Comparison of ENCODE assay signal across 19 cellular contexts in the genomic region with DNA sequence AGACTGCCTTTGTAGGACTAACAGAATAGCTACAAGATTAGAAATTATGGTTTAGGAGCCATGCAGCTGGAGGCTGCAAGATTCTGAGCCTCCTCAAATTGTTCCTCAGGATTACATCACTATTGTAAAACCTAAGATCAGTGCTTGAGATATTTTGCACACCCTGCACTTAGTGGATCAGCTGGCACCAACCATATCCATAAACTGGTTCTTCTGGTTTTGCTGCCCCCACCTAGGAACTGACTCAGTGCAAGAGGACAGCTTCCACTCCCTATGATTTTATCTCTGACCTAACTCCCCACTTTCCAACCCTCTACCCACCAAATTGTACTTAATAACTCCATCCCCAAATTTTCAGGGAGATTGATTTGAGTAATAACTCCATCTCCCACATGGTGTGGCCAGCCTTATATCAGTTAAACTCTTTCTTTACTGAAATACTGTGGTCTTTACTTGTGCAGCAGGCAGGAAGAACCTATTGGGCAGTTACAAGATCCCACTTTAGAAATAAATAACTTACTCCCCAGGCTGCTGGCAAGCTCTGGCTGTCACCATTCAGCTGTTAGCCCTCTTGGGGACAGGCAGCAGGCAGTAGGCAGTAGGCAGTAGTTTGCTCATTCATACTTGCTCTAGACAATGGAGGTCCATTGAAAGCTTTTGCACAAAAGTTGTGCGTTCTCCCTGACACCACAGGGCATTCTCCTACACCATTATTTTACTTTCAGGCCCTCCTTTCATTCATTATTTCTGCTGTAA.
DNase-seq lines count a peak whose midpoint lies in the region; ATAC-seq and TF ChIP-seq lines count a peak whose summit lies in the region.
"Had no signal": no experiment of that assay in that cellular context is flagged by ENCODE, and none has a peak within 500 bp of the region (broad histone marks: within the 10 kb centered on the region; RNA-seq: fewer than 3 reads in every experiment).

No MANE protein-coding gene starts in this region.

- BruUV-seq in HCT116 (replicated peaks; lab: Mats Ljungman, UMichigan), result no TSS peak

- H3K27me3 ChIP-seq in HCT116 (ENCODE audit: insufficient read depth, low read length) (no peaks in the 10 kb centered on the region), smooth muscle cell (ENCODE audit: low read depth) (no peaks in the 10 kb centered on the region)
- H3K27me3 ChIP-seq: BE2C had no signal

- CTCF ChIA-PET in HCT116 (lab: Charles Lee), result no interaction called here

- RAD21 ChIA-PET in HCT116 (lab: Charles Lee; ENCODE audit: low non-redundant PET in 1 of 2, low total read pairs in 2 of 2, uncharacterized antibody in 2 of 2, unreplicated experiment in 2 of 2), result no interaction called here

- WGBS in smooth muscle cell (ENCODE audit: low lambda C conversion rate), result 78% methylated on average over 1 of the region's 1 CpG
- WGBS in lower leg skin, 2 donors, result 81% methylated on average over 1 of the region's 1 CpG

- H3K4me2 ChIP-seq in HCT116 (ENCODE audit: low read length), result no peak overlapping the region
- no peak overlapping the region for H3K4me2 ChIP-seq in smooth muscle cell
- H3K4me2 ChIP-seq: KMS-11 had no signal

- POLR2A ChIA-PET in HCT116 (lab: Charles Lee), result no interaction called here

- H3K9me3 ChIP-seq in HCT116 (ENCODE audit: control insufficient read depth in 1 of 2, insufficient read depth in 1 of 2, low read depth in 1 of 2, low read length in 2 of 2), result no peaks in the 10 kb centered on the region
- no peaks in the 10 kb centered on the region for H3K9me3 ChIP-seq in smooth muscle cell (replicated peaks; ENCODE audit: low read depth)
- H3K9me3 ChIP-seq: BE2C, left ventricle myocardium inferior had no signal

- H3K27ac ChIP-seq in HCT116 (ENCODE audit: low read depth, low read length) (no peak overlapping the region), smooth muscle cell (ENCODE audit: low read depth) (peak overlapping the region; percentile 85)
- H3K27ac ChIP-seq: KMS-11, left ventricle myocardium inferior had no signal

- H3K4me3 ChIP-seq in HCT116 (replicated peaks in 1 of 2; ENCODE audit: low read depth in 1 of 2, low read length in 2 of 2) (no peak overlapping the region), smooth muscle cell (no peak overlapping the region), lower leg skin (ENCODE audit: low read depth, poor library complexity, severe bottlenecking) (no peak overlapping the region)
- H3K4me3 ChIP-seq: left ventricle myocardium inferior had no signal

- H4K20me1 ChIP-seq in HCT116 (ENCODE audit: insufficient read depth), result no peaks in the 10 kb centered on the region
- no peaks in the 10 kb centered on the region for H4K20me1 ChIP-seq in smooth muscle cell (ENCODE audit: low read depth)

- H3K4me1 ChIP-seq in HCT116 (ENCODE audit: control insufficient read depth in 1 of 2, insufficient read depth in 2 of 2, low read length in 2 of 2) (no peaks in the 10 kb centered on the region), smooth muscle cell (ENCODE audit: low read depth) (peaks cover 7% of the 10 kb centered on the region)
- H3K4me1 ChIP-seq: BE2C, left ventricle myocardium inferior had no signal

- H3K36me3 ChIP-seq in HCT116 (ENCODE audit: control insufficient read depth in 1 of 2, insufficient read depth in 2 of 2, low read length in 2 of 2), result no peaks in the 10 kb centered on the region
- H3K36me3 ChIP-seq in smooth muscle cell (ENCODE audit: low read depth), result no peaks in the 10 kb centered on the region
- H3K36me3 ChIP-seq: BE2C, left ventricle myocardium inferior had no signal

- ATAC-seq in HCT116, result no peak
- no peak for ATAC-seq in HG02610 (IDR thresholded peaks at IDR 0.05; ENCODE audit: unreplicated experiment)
- ATAC-seq: activated T-cell treated with anti-CD3 and anti-CD28 coated beads, Interleukin-2, amount 50 U/mL, for 4 hours; T-helper 17 cell had no signal

- no peak for DNase-seq in HCT116 (ENCODE audit: low read depth, low spot score)
- peak; percentile 30 for DNase-seq in NCI-H69 (lab: John Stamatoyannopoulos, UW)
- DNase-seq in kidney tubule cell (ENCODE audit: low spot score), result peak; percentile 49
- no peak for DNase-seq in smooth muscle cell (lab: John Stamatoyannopoulos, UW; ENCODE audit: unreplicated experiment)
- no peak for DNase-seq in lower leg skin (ENCODE audit: low spot score in 2 of 2)
- no peak for DNase-seq in NCI-H1436 (lab: John Stamatoyannopoulos, UW)
- DNase-seq: activated CD4-positive, alpha-beta memory T cell treated with anti-CD3 and anti-CD28 coated beads, Interleukin-2, amount 10 ng/mL, durations not matched to agents 7 days and 5 days; activated T-cell treated with anti-CD3 and anti-CD28 coated beads, Interleukin-2, amount 50 U/mL, for 4 hours; BE2C; foreskin fibroblast; HFFc6; left ventricle myocardium inferior; NCI-H1105 treated with DMSO at 0.1 percent for 48 hours; NCI-H226; SHP77 treated with DMSO at 0.1 percent for 48 hours; stimulated activated CD4-positive, alpha-beta T cell treated with anti-CD3 and anti-CD28 coated beads, Interleukin-4, amount 100 ng/mL, for 1 hour; T-helper 17 cell had no signal

- no peak for TF ChIP-seq RAD21 in HCT116 (IDR thresholded peaks at IDR 0.05; ENCODE audit: low read depth)

- no peak overlapping the region for H3K9ac ChIP-seq in HCT116 (ENCODE audit: low read length)
- no peak overlapping the region for H3K9ac ChIP-seq in smooth muscle cell (ENCODE audit: low read depth)
- H3K9ac ChIP-seq: KMS-11 had no signal

- H2AFZ ChIP-seq in HCT116 (ENCODE audit: low read depth, low read length, poor library complexity, severe bottlenecking) (no peak overlapping the region), smooth muscle cell (ENCODE audit: low read depth) (no peak overlapping the region)

- H3K79me2 ChIP-seq in HCT116 (ENCODE audit: insufficient read depth, low read length) (no peaks in the 10 kb centered on the region), smooth muscle cell (ENCODE audit: low read depth) (no peaks in the 10 kb centered on the region)

- H3K9me2 ChIP-seq in HCT116 (ENCODE audit: insufficient read depth), result no peaks in the 10 kb centered on the region

- TF ChIP-seq POLR2A in HCT116 (IDR thresholded peaks at IDR 0.05; ENCODE audit: borderline replicate concordance, extremely low read depth, insufficient read depth, insufficient read length) (no peak), lower leg skin (IDR thresholded peaks at IDR 0.05) (no peak)

- TF ChIP-seq CTCF in HCT116 (IDR thresholded peaks at IDR 0.05 in 2 of 3, conservative IDR thresholded peaks at IDR 0.05 in 1 of 3; ENCODE audit: borderline replicate concordance in 1 of 3, insufficient read depth in 1 of 3, low read depth in 2 of 3, low read length in 2 of 3) (no peak), smooth muscle cell (IDR thresholded peaks at IDR 0.05; ENCODE audit: borderline replicate concordance, insufficient read depth, poor library complexity, severe bottlenecking) (no peak), lower leg skin (IDR thresholded peaks at IDR 0.05) (no peak)

- H3F3A ChIP-seq in smooth muscle cell (ENCODE audit: low read depth), result no peaks in the 10 kb centered on the region

- intact Hi-C loops in HCT116 (cut with micrococcal nuclease) (no loop called here), lower leg skin (cut with DNase I; ENCODE audit: low total_unique reads) (no loop called here)

TF ChIP-seq in HCT116, 20 proteins besides CTCF, POLR2A, EP300 and RAD21:
- TF ChIP-seq, protein P1, sequence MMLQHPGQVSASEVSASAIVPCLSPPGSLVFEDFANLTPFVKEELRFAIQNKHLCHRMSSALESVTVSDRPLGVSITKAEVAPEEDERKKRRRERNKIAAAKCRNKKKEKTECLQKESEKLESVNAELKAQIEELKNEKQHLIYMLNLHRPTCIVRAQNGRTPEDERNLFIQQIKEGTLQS (IDR thresholded peaks at IDR 0.05), result no peak
- TF ChIP-seq SP1 (IDR thresholded peaks at IDR 0.05; ENCODE audit: low read depth), result 0 out of 2 replicates have a peak, but pooled peaks have one; percentile 10
- TF ChIP-seq FOSL1 (IDR thresholded peaks at IDR 0.05; ENCODE audit: low read depth), result no peak
- TF ChIP-seq, protein P2, sequence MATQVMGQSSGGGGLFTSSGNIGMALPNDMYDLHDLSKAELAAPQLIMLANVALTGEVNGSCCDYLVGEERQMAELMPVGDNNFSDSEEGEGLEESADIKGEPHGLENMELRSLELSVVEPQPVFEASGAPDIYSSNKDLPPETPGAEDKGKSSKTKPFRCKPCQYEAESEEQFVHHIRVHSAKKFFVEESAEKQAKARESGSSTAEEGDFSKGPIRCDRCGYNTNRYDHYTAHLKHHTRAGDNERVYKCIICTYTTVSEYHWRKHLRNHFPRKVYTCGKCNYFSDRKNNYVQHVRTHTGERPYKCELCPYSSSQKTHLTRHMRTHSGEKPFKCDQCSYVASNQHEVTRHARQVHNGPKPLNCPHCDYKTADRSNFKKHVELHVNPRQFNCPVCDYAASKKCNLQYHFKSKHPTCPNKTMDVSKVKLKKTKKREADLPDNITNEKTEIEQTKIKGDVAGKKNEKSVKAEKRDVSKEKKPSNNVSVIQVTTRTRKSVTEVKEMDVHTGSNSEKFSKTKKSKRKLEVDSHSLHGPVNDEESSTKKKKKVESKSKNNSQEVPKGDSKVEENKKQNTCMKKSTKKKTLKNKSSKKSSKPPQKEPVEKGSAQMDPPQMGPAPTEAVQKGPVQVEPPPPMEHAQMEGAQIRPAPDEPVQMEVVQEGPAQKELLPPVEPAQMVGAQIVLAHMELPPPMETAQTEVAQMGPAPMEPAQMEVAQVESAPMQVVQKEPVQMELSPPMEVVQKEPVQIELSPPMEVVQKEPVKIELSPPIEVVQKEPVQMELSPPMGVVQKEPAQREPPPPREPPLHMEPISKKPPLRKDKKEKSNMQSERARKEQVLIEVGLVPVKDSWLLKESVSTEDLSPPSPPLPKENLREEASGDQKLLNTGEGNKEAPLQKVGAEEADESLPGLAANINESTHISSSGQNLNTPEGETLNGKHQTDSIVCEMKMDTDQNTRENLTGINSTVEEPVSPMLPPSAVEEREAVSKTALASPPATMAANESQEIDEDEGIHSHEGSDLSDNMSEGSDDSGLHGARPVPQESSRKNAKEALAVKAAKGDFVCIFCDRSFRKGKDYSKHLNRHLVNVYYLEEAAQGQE (IDR thresholded peaks at IDR 0.05; ENCODE audit: low read depth), result no peak
- TF ChIP-seq EZH2 (IDR thresholded peaks at IDR 0.05), result no peak

Comparison
In these comparisons a context has a peak if more than half of its experiments do, and no peak if none do; other contexts are left out.
1. DNase-seq: peak in NCI-H69 (single experiment) and kidney tubule cell (single experiment); none in HCT116 (single experiment), smooth muscle cell (single experiment), lower leg skin (0 of 2) and NCI-H1436 (single experiment).